20 cellular contexts compared by ENCODE assay signal in genomic region chr16:2992383-2993081, GRCh38. TPM values are rescaled to one million over a fixed set of nuclear protein-coding genes. Genes with fewer than 3 reads are reported as not detected.
A peak's percentile ranks its signal among the peaks of the same experiment; 100 is the strongest.
DNase-seq lines count a peak whose midpoint lies in the region; ATAC-seq, FAIRE-seq and TF ChIP-seq lines count a peak whose summit lies in the region.
"Had no signal": no experiment of that assay in that cellular context is flagged by ENCODE, and none has a peak within 500 bp of the region (broad histone marks: within the 10 kb centered on the region; RNA-seq: fewer than 3 reads in every experiment).

No MANE protein-coding gene starts in this region.

- H3K36me3 ChIP-seq in PC-9 (ENCODE audit: low read depth) (no peaks in the 10 kb centered on the region), bronchial epithelial cell (ENCODE audit: control insufficient read depth, insufficient read depth, low read length) (no peaks in the 10 kb centered on the region), thymus (ENCODE audit: control insufficient read depth, insufficient read depth) (no peaks in the 10 kb centered on the region)
- H3K36me3 ChIP-seq: BLaER1 had no signal

- no peak overlapping the region for H3K4me3 ChIP-seq in PC-9
- no peak overlapping the region for H3K4me3 ChIP-seq in bronchial epithelial cell (ENCODE audit: low read depth, low read length)
- H3K4me3 ChIP-seq in thymus (ENCODE audit: low read length) = no peak overlapping the region
- H3K4me3 ChIP-seq: A549, BLaER1 had no signal

- FAIRE-seq in bronchial epithelial cell (lab: Jason Lieb, UNC) = no peak
- FAIRE-seq: A549, GM12892, GM19239 had no signal

- peaks cover 25% of the 10 kb centered on the region for H3K4me1 ChIP-seq in PC-9 (replicated peaks; ENCODE audit: insufficient read depth)
- H3K4me1 ChIP-seq in foreskin keratinocyte = peaks cover 15% of the 10 kb centered on the region
- no peaks in the 10 kb centered on the region for H3K4me1 ChIP-seq in thymus (ENCODE audit: control insufficient read depth, insufficient read depth, low read length)
- H3K4me1 ChIP-seq: BLaER1 had no signal

- H3K27me3 ChIP-seq in PC-9 (ENCODE audit: insufficient read depth, low read depth) (no peaks in the 10 kb centered on the region), bronchial epithelial cell (ENCODE audit: control insufficient read depth, insufficient read depth, low read length) (peaks cover 4% of the 10 kb centered on the region), foreskin keratinocyte (no peaks in the 10 kb centered on the region), thymus (ENCODE audit: control insufficient read depth, insufficient read depth) (peaks cover 5% of the 10 kb centered on the region)

- H3K4me2 ChIP-seq in PC-9 = peak overlapping the region; percentile 16; the same call in 1 of the 2 replicates
- H3K4me2 ChIP-seq: A549, BLaER1 had no signal

- intact Hi-C loops in PC-9 (cut with micrococcal nuclease; ENCODE audit: unreplicated experiment) = no loop called here

- CTCF ChIA-PET in PC-9 (lab: Charles Lee) = interaction anchor here (0.7 to 1.1 kb wide), 4 partner anchors 9 to 66 kb away, joined by 3 read pairs; no protein-coding TSS in a partner anchor

- POLR2A ChIA-PET in PC-9 (lab: Charles Lee; ENCODE audit: unreplicated experiment) = interaction anchor here (0.6 to 2.6 kb wide), 4 partner anchors 18 to 136 kb away, joined by 3 to 41 read pairs (median 8); partner anchors contain the start of genes TNFRSF12A and ZNF205

- H4K20me1 ChIP-seq in PC-9 (ENCODE audit: insufficient read depth) = no peaks in the 10 kb centered on the region
- H4K20me1 ChIP-seq: BLaER1 had no signal

- ATAC-seq in foreskin keratinocyte (peak; percentile 71), GM18517 (IDR thresholded peaks at IDR 0.05; ENCODE audit: unreplicated experiment) (no peak), GM21528 (IDR thresholded peaks at IDR 0.05; ENCODE audit: low FRiP score, unreplicated experiment) (no peak)
- ATAC-seq: A549 had no signal

- H3K27ac ChIP-seq in PC-9 (no peak overlapping the region), foreskin keratinocyte (no peak overlapping the region), thymus (ENCODE audit: low read depth) (peak overlapping the region; percentile 26)
- H3K27ac ChIP-seq: A549, BLaER1 had no signal

- TF ChIP-seq CTCF in PC-9 (conservative IDR thresholded peaks at IDR 0.05) = no peak
- no peak for TF ChIP-seq CTCF in bronchial epithelial cell (IDR thresholded peaks at IDR 0.05; ENCODE audit: insufficient read depth, low read length, severe bottlenecking)
- TF ChIP-seq CTCF in foreskin keratinocyte (conservative IDR thresholded peaks at IDR 0.05) = no peak

- 92% methylated on average over 14 of the region's 14 CpGs for WGBS in thymus

- H3K9me3 ChIP-seq in PC-9 (ENCODE audit: insufficient read depth, low read depth) (no peaks in the 10 kb centered on the region), thymus (ENCODE audit: control insufficient read depth) (no peaks in the 10 kb centered on the region)
- H3K9me3 ChIP-seq: A549, BLaER1, Caco-2 had no signal

- H3F3A ChIP-seq in PC-9 (ENCODE audit: insufficient read depth, low read depth) = no peaks in the 10 kb centered on the region; the same call in 1 of the 2 replicates

- H2AFZ ChIP-seq in PC-9 = no peak overlapping the region

- no TSS peak for BruUV-seq in PC-9 (replicated peaks; lab: Mats Ljungman, UMichigan)

- no peaks in the 10 kb centered on the region for H3K9me2 ChIP-seq in PC-9 (ENCODE audit: insufficient read depth)

- DNase-seq in PC-9 (peak; percentile 67 to 92), bronchial epithelial cell (ENCODE audit: low read depth) (peak; percentile 67), foreskin keratinocyte (peak; percentile 33 to 69), NCI-H774 (lab: John Stamatoyannopoulos, UW) (no peak), NCI-H2029 (lab: John Stamatoyannopoulos, UW) (no peak)
- DNase-seq: Caco-2; CD8-positive, alpha-beta memory T cell; DND-41; GDM1; HCEC 1CT; HFFc6 had no signal

- H3K79me2 ChIP-seq in PC-9 (ENCODE audit: low read depth) = no peaks in the 10 kb centered on the region

RNA-seq across cellular contexts. Expression of gene PKMYT1, which starts 12.3 kb away (rescaled TPM):
- 105 and 112 TPM in 2 replicates for total RNA-seq in PC-9 (2021)
- 0.26 and 0.51 TPM in 2 replicates for total RNA-seq in bronchial epithelial cell
- 82.0 and 99.7 TPM in 2 replicates for total RNA-seq in foreskin keratinocyte
- polyA plus RNA-seq in foreskin keratinocyte = 122 and 142 TPM in 2 replicates
- 5.3 TPM for polyA plus RNA-seq in thymus

RNA-seq across cellular contexts. Expression of gene CLDN9, which starts 20.2 kb away (rescaled TPM):
- total RNA-seq in PC-9 (2021) (14.3 and 16.4 TPM in 2 replicates), bronchial epithelial cell (under 0.01 and 0.13 TPM in 2 replicates), foreskin keratinocyte (not detected in 2 replicates)
- polyA plus RNA-seq in foreskin keratinocyte (0.06 TPM in 1 of 2 replicates, not detected in the other), thymus (0.98 TPM)
- total RNA-seq: CD8-positive, alpha-beta memory T cell; H4; HFFc6; HT1080 had no signal
- polyA plus RNA-seq: CD8-positive, alpha-beta memory T cell had no signal

RNA-seq across cellular contexts. Expression of gene PAQR4, which starts 23.4 kb away (rescaled TPM):
- total RNA-seq in PC-9 (2021) = 33.6 and 40.7 TPM in 2 replicates
- total RNA-seq in bronchial epithelial cell = 5.3 and 5.5 TPM in 2 replicates
- 29.6 and 32.8 TPM in 2 replicates for total RNA-seq in foreskin keratinocyte
- polyA plus RNA-seq in foreskin keratinocyte = 35.4 and 35.6 TPM in 2 replicates
- 9.5 TPM for polyA plus RNA-seq in thymus

RNA-seq across cellular contexts. Expression of gene CLDN6, which starts 25.5 kb away (rescaled TPM):
- total RNA-seq in PC-9 (2021) (0.26 and 0.38 TPM in 2 replicates), bronchial epithelial cell (not detected in 2 replicates), foreskin keratinocyte (0.11 and 0.14 TPM in 2 replicates)
- polyA plus RNA-seq in foreskin keratinocyte (0.16 and 0.28 TPM in 2 replicates), thymus (0.48 TPM)
- total RNA-seq: CD8-positive, alpha-beta memory T cell; HT1080 had no signal
- polyA plus RNA-seq: CD8-positive, alpha-beta memory T cell had no signal

RNA-seq across cellular contexts. Expression of gene TNFRSF12A, which starts 27.6 kb away (rescaled TPM):
- total RNA-seq in PC-9 (2021) = 226 and 242 TPM in 2 replicates
- total RNA-seq in bronchial epithelial cell = 440 and 686 TPM in 2 replicates
- 435 and 449 TPM in 2 replicates for total RNA-seq in foreskin keratinocyte
- polyA plus RNA-seq in foreskin keratinocyte = 645 and 656 TPM in 2 replicates
- polyA plus RNA-seq in thymus = 46.9 TPM

Comparison
In these comparisons a context has a peak if more than half of its experiments do, and no peak if none do; other contexts are left out.
1. DNase-seq: peak in PC-9 (2 of 2), bronchial epithelial cell (single experiment) and foreskin keratinocyte (2 of 2); none in NCI-H774 (single experiment) and NCI-H2029 (single experiment).
2. RNA of gene PKMYT1, which starts 12.3 kb away (total RNA-seq): 105 to 112 TPM in PC-9 and 82.0 to 99.7 TPM in foreskin keratinocyte; 0.26 to 0.51 TPM in bronchial epithelial cell; every median in the first group is over 10 times any median in the second.
3. RNA of gene CLDN9, which starts 20.2 kb away (total RNA-seq): 14.3 to 16.4 TPM in PC-9; not detected in foreskin keratinocyte and under 0.01 to 0.13 TPM in bronchial epithelial cell; every median in the first group is over 10 times any median in the second.